Comparison of ENCODE assay signal across 9 cellular contexts in genomic region chr15:85800460-85801123, GRCh38. TPM values are rescaled to one million over a fixed set of nuclear protein-coding genes. Genes with fewer than 3 reads are reported as not detected.
DNase-seq lines count a peak whose midpoint lies in the region; ATAC-seq and TF ChIP-seq lines count a peak whose summit lies in the region.
"Had no signal": no experiment of that assay in that cellular context is flagged by ENCODE, and none has a peak within 500 bp of the region (broad histone marks: within the 10 kb centered on the region; RNA-seq: fewer than 3 reads in every experiment).

No MANE protein-coding gene starts in this region.

- no peaks in the 10 kb centered on the region for H3K9me3 Mint-ChIP-seq in CD4-positive, alpha-beta T cell
- H3K9me3 Mint-ChIP-seq: nephron had no signal

- no peak overlapping the region for H3K27ac Mint-ChIP-seq in CD4-positive, alpha-beta T cell

- no peaks in the 10 kb centered on the region for H3K9me3 ChIP-seq in CD4-positive, alpha-beta T cell (ENCODE audit: control insufficient read depth, low read length)

- DNase-seq in NCI-H748 (lab: John Stamatoyannopoulos, UW; ENCODE audit: unreplicated experiment) = peak; percentile 38
- no peak for DNase-seq in NCI-H748 treated with DMSO at 0.1 percent for 48 hours (lab: John Stamatoyannopoulos, UW)
- peak; percentile 42 for DNase-seq in RPMI8226
- DNase-seq in glomerular visceral epithelial cell (ENCODE audit: extremely low spot score) = peak; percentile 74
- peak; percentile 66 for DNase-seq in ureter (ENCODE audit: low spot score)
- no peak for DNase-seq in dermis blood vessel endothelial cell
- DNase-seq in CD4-positive, alpha-beta T cell = no peak

- peaks cover 7% of the 10 kb centered on the region for H3K4me1 Mint-ChIP-seq in CD4-positive, alpha-beta T cell (ENCODE audit: low read depth)

- CTCF ChIA-PET in CD4-positive, alpha-beta T cell (lab: Charles Lee) = no interaction called here

- H3K36me3 Mint-ChIP-seq in CD4-positive, alpha-beta T cell (ENCODE audit: low read depth) = no peaks in the 10 kb centered on the region

- no peaks in the 10 kb centered on the region for H3K27me3 ChIP-seq in CD4-positive, alpha-beta T cell (ENCODE audit: control insufficient read depth, insufficient read depth, low read length)

- no peak for TF ChIP-seq CTCF in CD4-positive, alpha-beta T cell (IDR thresholded peaks at IDR 0.05)

- H3K27ac ChIP-seq in CD4-positive, alpha-beta T cell (ENCODE audit: low read depth, low read length) = no peak overlapping the region

- no peak overlapping the region for H3K4me3 Mint-ChIP-seq in CD4-positive, alpha-beta T cell
- H3K4me3 Mint-ChIP-seq: nephron had no signal

- intact Hi-C loops in CD4-positive, alpha-beta T cell (cut with DNase I, micrococcal nuclease) = loop anchor here in 1 of 2 experiments (2.0 kb wide), 1 partner anchor 14 kb away; no protein-coding TSS in a partner anchor

- H3K27me3 Mint-ChIP-seq in CD4-positive, alpha-beta T cell = no peaks in the 10 kb centered on the region

- POLR2A ChIA-PET in CD4-positive, alpha-beta T cell (lab: Charles Lee) = no interaction called here

- ATAC-seq in CD4-positive, alpha-beta T cell (ENCODE audit: poor library complexity) = no peak
- no peak for ATAC-seq in HG03159 (IDR thresholded peaks at IDR 0.05; ENCODE audit: unreplicated experiment)

RNA-seq across cellular contexts. Expression of gene KLHL25, which starts 5.9 kb away (rescaled TPM):
- total RNA-seq in ureter (12.3 TPM), dermis blood vessel endothelial cell (5.4 and 7.9 TPM in 2 replicates)
- 10 to 100 TPM in 1 of 2 experiments, 1 to 10 TPM in 1; 9.0 to 10.2 TPM for total RNA-seq in CD4-positive, alpha-beta T cell

Comparison
In these comparisons a context has a peak if more than half of its experiments do, and no peak if none do; other contexts are left out.
1. DNase-seq: peak in NCI-H748 (single experiment), RPMI8226 (single experiment), glomerular visceral epithelial cell (single experiment) and ureter (single experiment); none in NCI-H748 treated with DMSO at 0.1 percent for 48 hours (single experiment), dermis blood vessel endothelial cell (single experiment) and CD4-positive, alpha-beta T cell (0 of 10).